8 cellular contexts compared by ENCODE assay signal in the genomic region with DNA sequence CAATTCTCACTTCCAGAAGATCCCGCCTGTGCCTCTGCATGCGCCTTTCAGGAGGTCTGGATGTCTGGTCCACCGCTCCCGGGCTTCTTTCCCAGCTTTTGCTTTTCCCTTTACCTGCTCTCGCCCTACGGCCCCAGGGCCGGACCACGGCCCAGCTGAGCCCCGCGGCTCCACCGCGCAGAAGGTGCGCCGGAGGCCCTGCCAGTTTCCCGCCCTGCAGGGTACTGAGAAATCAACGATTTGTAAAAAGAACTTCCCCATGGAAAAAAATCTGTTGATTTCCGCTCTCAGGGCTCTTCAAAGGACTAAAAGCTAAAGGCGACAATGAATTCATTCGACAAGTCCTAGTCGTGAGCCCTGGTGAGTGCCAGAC. TPM values are rescaled to one million over a fixed set of nuclear protein-coding genes. Genes with fewer than 3 reads are reported as not detected.
DNase-seq lines count a peak whose midpoint lies in the region; ATAC-seq and TF ChIP-seq lines count a peak whose summit lies in the region.

No MANE protein-coding gene starts in this region.

- H2BK12ac ChIP-seq in neuronal stem cell (ENCODE audit: low read length): no peak overlapping the region

- H3K14ac ChIP-seq in neuronal stem cell (ENCODE audit: low read length): no peak overlapping the region

- peak; percentile 12 for TF ChIP-seq CTCF in CD4-positive, alpha-beta T cell (IDR thresholded peaks at IDR 0.05)
- TF ChIP-seq CTCF in PC-9 (conservative IDR thresholded peaks at IDR 0.05) (no peak), esophagus muscularis mucosa (IDR thresholded peaks at IDR 0.05) (no peak)

- intact Hi-C loops in CD4-positive, alpha-beta T cell (cut with DNase I, micrococcal nuclease): no loop called here
- intact Hi-C loops in PC-9 (cut with micrococcal nuclease; ENCODE audit: unreplicated experiment): no loop called here
- intact Hi-C loops in esophagus muscularis mucosa (cut with DNase I): no loop called here

- peaks cover 27% of the 10 kb centered on the region for H3K4me1 Mint-ChIP-seq in CD4-positive, alpha-beta T cell (ENCODE audit: low read depth)

- peak overlapping the region; percentile 91 for H3K18ac ChIP-seq in neuronal stem cell (ENCODE audit: low read length)

- no peaks in the 10 kb centered on the region for H3K79me2 ChIP-seq in PC-9 (ENCODE audit: low read depth)

- no peak overlapping the region for H2BK5ac ChIP-seq in neuronal stem cell (ENCODE audit: low read length)

- POLR2A ChIA-PET in CD4-positive, alpha-beta T cell (lab: Charles Lee): interaction anchor here (0.7 to 4.0 kb wide), 6 partner anchors 11 to 244 kb away, joined by 3 to 65 read pairs (median 4); a partner anchor contains a TSS
- POLR2A ChIA-PET in PC-9 (lab: Charles Lee; ENCODE audit: unreplicated experiment): no interaction called here

- ATAC-seq in CD4-positive, alpha-beta T cell (ENCODE audit: poor library complexity): no peak
- ATAC-seq in GM19023 (IDR thresholded peaks at IDR 0.05; ENCODE audit: unreplicated experiment) (no peak), HG02763 (IDR thresholded peaks at IDR 0.05; ENCODE audit: unreplicated experiment) (no peak)

- no peak for TF ChIP-seq POLR2A in esophagus muscularis mucosa (IDR thresholded peaks at IDR 0.05; ENCODE audit: low read depth)

- H4K8ac ChIP-seq in neuronal stem cell (ENCODE audit: low read depth, low read length): peak overlapping the region; percentile 65

- no peaks in the 10 kb centered on the region for H3K27me3 Mint-ChIP-seq in CD4-positive, alpha-beta T cell

- H3K4me3 Mint-ChIP-seq in CD4-positive, alpha-beta T cell: peak overlapping the region; percentile 95

- BruUV-seq in PC-9 (replicated peaks; lab: Mats Ljungman, UMichigan): TSS peak; percentile 95

- 0 out of 2 replicates have a peak, but pooled peaks cover 5% of the 10 kb centered on the region for H3F3A ChIP-seq in PC-9 (ENCODE audit: insufficient read depth, low read depth)

- H4K91ac ChIP-seq in neuronal stem cell (ENCODE audit: low read depth, low read length, poor library complexity): no peak overlapping the region

- H2BK15ac ChIP-seq in neuronal stem cell (ENCODE audit: low read length): peak overlapping the region; percentile 81

- H3K9me3 ChIP-seq in CD4-positive, alpha-beta T cell (ENCODE audit: control insufficient read depth, low read length): no peaks in the 10 kb centered on the region
- H3K9me3 ChIP-seq in PC-9 (ENCODE audit: insufficient read depth, low read depth) (no peaks in the 10 kb centered on the region), esophagus muscularis mucosa (no peaks in the 10 kb centered on the region), neuronal stem cell (replicated peaks in 1 of 2; ENCODE audit: control insufficient read depth in 2 of 2, insufficient read depth in 1 of 2, low read depth in 1 of 2, low read length in 2 of 2) (peaks cover 0 to 4% of the 10 kb centered on the region in 2 donors)

- H2BK120ac ChIP-seq in neuronal stem cell (ENCODE audit: low read depth, low read length): no peak overlapping the region

- H3K23ac ChIP-seq in neuronal stem cell (ENCODE audit: low read depth, low read length, poor library complexity): no peak overlapping the region

- peak overlapping the region; percentile 86 for H3K4me2 ChIP-seq in PC-9
- H3K4me2 ChIP-seq in neuronal stem cell (ENCODE audit: insufficient read depth, low read length, poor library complexity, severe bottlenecking): peak overlapping the region; percentile 52

- H3K27me3 ChIP-seq in CD4-positive, alpha-beta T cell (ENCODE audit: control insufficient read depth, insufficient read depth, low read length): no peaks in the 10 kb centered on the region
- H3K27me3 ChIP-seq in PC-9 (ENCODE audit: insufficient read depth, low read depth): no peaks in the 10 kb centered on the region
- no peaks in the 10 kb centered on the region for H3K27me3 ChIP-seq in esophagus muscularis mucosa
- H3K27me3 ChIP-seq in neuronal stem cell (ENCODE audit: control insufficient read depth in 3 of 3, insufficient read depth in 3 of 3, low read depth in 1 of 3, low read length in 3 of 3): no peaks in the 10 kb centered on the region

- TF ChIP-seq EP300 in esophagus muscularis mucosa (IDR thresholded peaks at IDR 0.05): no peak

- no peak overlapping the region for H3K4ac ChIP-seq in neuronal stem cell (ENCODE audit: low read length)

- no peak overlapping the region for H2AK5ac ChIP-seq in neuronal stem cell (ENCODE audit: low read depth, low read length)

- peak overlapping the region; percentile 92 for H3K27ac Mint-ChIP-seq in CD4-positive, alpha-beta T cell

- no peaks in the 10 kb centered on the region for H3K79me1 ChIP-seq in neuronal stem cell (ENCODE audit: low read depth, low read length)

- no peaks in the 10 kb centered on the region for H3K4me1 ChIP-seq in PC-9 (replicated peaks; ENCODE audit: insufficient read depth)
- H3K4me1 ChIP-seq in esophagus muscularis mucosa: peaks cover 7 to 18% (median 14%) of the 10 kb centered on the region in 4 donors
- peaks cover 0 to 2% of the 10 kb centered on the region in 2 donors for H3K4me1 ChIP-seq in neuronal stem cell (ENCODE audit: control insufficient read depth in 2 of 2, insufficient read depth in 1 of 2, low read depth in 1 of 2, low read length in 2 of 2)

- peak overlapping the region; percentile 65 for H3K4me3 ChIP-seq in PC-9
- peak overlapping the region; percentile 59 to 69 (median 65) for H3K4me3 ChIP-seq in esophagus muscularis mucosa
- H3K4me3 ChIP-seq in neuronal stem cell (ENCODE audit: low read length in 2 of 2): peak overlapping the region in 1 of 2 donors; percentile 74

- H3K27ac ChIP-seq in CD4-positive, alpha-beta T cell (ENCODE audit: low read depth, low read length): peak overlapping the region; percentile 29
- H3K27ac ChIP-seq in PC-9 (peak overlapping the region; percentile 24; the same call in 1 of the 2 replicates), esophagus muscularis mucosa (replicated peaks in 1 of 4) (peak overlapping the region; percentile 83 to 92 (median 90)), neuronal stem cell (replicated peaks; ENCODE audit: low read length) (peak overlapping the region; percentile 90)

- WGBS in esophagus muscularis mucosa: 21% methylated on average over 19 of the region's 20 CpGs
- WGBS in neuronal stem cell (ENCODE audit: extremely low coverage in 2 of 2, insufficient read length in 2 of 2, insufficient replicate concordance in 1 of 2), 2 donors: no CpG with 5 or more reads among the region's 20 CpGs

- no peaks in the 10 kb centered on the region for H4K20me1 ChIP-seq in PC-9 (ENCODE audit: insufficient read depth)

- peak overlapping the region; percentile 91 for H2AFZ ChIP-seq in PC-9
- peak overlapping the region; percentile 49 for H2AFZ ChIP-seq in neuronal stem cell (ENCODE audit: low read length)

- CTCF ChIA-PET in CD4-positive, alpha-beta T cell (lab: Charles Lee): no interaction called here
- CTCF ChIA-PET in PC-9 (lab: Charles Lee): interaction anchor here (0.6 to 0.7 kb wide), 4 partner anchors 11 to 272 kb away, joined by 3 to 4 read pairs (median 3); no protein-coding TSS in a partner anchor

- no peak for DNase-seq in CD4-positive, alpha-beta T cell
- peak in 1 of 2 experiments; percentile 31 for DNase-seq in PC-9
- no peak for DNase-seq in esophagus muscularis mucosa (ENCODE audit: extremely low spot score)
- DNase-seq in neuronal stem cell (ENCODE audit: low spot score): no peak
- DNase-seq in COLO668 (lab: John Stamatoyannopoulos, UW; ENCODE audit: unreplicated experiment): no peak
- DNase-seq in NCI-H1436 treated with DMSO at 0.1 percent for 48 hours (lab: John Stamatoyannopoulos, UW): no peak

- H3K36me3 Mint-ChIP-seq in CD4-positive, alpha-beta T cell (ENCODE audit: low read depth): peaks cover 4% of the 10 kb centered on the region

- H3K9me2 ChIP-seq in PC-9 (ENCODE audit: insufficient read depth): no peaks in the 10 kb centered on the region

- no peak overlapping the region for H3K9ac ChIP-seq in neuronal stem cell (ENCODE audit: low read depth, low read length, poor library complexity)

- H3K36me3 ChIP-seq in PC-9 (ENCODE audit: low read depth) (no peaks in the 10 kb centered on the region), esophagus muscularis mucosa (no peaks in the 10 kb centered on the region), neuronal stem cell (replicated peaks in 1 of 2; ENCODE audit: control insufficient read depth in 2 of 2, insufficient read depth in 2 of 2, low read length in 2 of 2) (no peaks in the 10 kb centered on the region)

- H3K9me3 Mint-ChIP-seq in CD4-positive, alpha-beta T cell: no peaks in the 10 kb centered on the region

RNA-seq across cellular contexts. Expression of a gene that starts 7.0 kb away (rescaled TPM):
- 1,000 to 10,000 TPM; 4,982 to 5,937 TPM for total RNA-seq in CD4-positive, alpha-beta T cell
- total RNA-seq in PC-9 (2021) (1,333 and 3,235 TPM in 2 replicates), esophagus muscularis mucosa (under 1 TPM in 2 of 4 donors, not detected in 2; under 0.01 TPM)
- polyA plus RNA-seq in neuronal stem cell (2013, experiment 1 of 2): 14.3 TPM
- polyA plus RNA-seq in neuronal stem cell (2013, experiment 2 of 2): 15.9 TPM

RNA-seq across cellular contexts. Expression of a gene that starts 32.9 kb away (rescaled TPM):
- total RNA-seq in CD4-positive, alpha-beta T cell: 10 to 100 TPM; 47.4 to 49.7 TPM
- total RNA-seq in PC-9 (2021) (18.4 and 18.9 TPM in 2 replicates), esophagus muscularis mucosa (10 to 100 TPM; 17.6 to 36.3 (median 23.0) TPM)
- polyA plus RNA-seq in neuronal stem cell (2013, experiment 1 of 2): 26.8 TPM
- 24.4 TPM for polyA plus RNA-seq in neuronal stem cell (2013, experiment 2 of 2)

Comparison
In these comparisons a context has a peak if more than half of its experiments do, and no peak if none do; other contexts are left out.
1. H3K27ac ChIP-seq: peak in every context shown above with its lines; median percentile 90 in neuronal stem cell; 90 in esophagus muscularis mucosa; 29 in CD4-positive, alpha-beta T cell; 24 in PC-9.
2. RNA of a gene that starts 7.0 kb away (total RNA-seq): 4,982 to 5,937 TPM in CD4-positive, alpha-beta T cell and 1,333 to 3,235 TPM in PC-9; under 0.01 TPM in esophagus muscularis mucosa; every median in the first group is over 1,000 times any median in the second.